In the genomic region with DNA sequence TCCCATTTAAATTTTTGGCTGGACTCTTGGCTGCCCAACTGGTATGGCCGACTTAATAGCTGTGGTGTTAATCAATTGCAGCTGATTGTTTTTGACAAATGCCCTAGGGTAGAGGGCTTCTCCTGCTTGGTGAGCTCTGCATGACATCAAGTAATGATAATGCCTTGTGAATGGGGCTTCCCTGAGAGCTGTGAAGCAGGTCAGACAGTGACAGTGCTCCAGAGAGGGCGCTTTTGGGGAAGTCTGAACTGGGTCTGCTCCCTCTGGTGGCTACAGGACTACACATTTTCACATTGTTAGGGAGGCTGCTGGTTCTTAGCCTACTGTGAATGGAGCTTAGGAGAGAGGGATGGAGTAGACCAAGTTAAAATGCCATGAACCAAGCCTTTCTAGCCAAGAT, we compare ENCODE assay signal across 9 cellular contexts.
DNase-seq lines count a peak whose midpoint lies in the region; ATAC-seq and TF ChIP-seq lines count a peak whose summit lies in the region.
"Had no signal": no experiment of that assay in that cellular context is flagged by ENCODE, and none has a peak within 500 bp of the region (broad histone marks: within the 10 kb centered on the region; RNA-seq: fewer than 3 reads in every experiment).

No MANE protein-coding gene starts in this region.

- H3K9me3 Mint-ChIP-seq in activated naive CD8-positive, alpha-beta T cell treated with anti-CD3 and anti-CD28 coated beads for 36 hours: peaks cover 17% of the 10 kb centered on the region
- peaks cover 24% of the 10 kb centered on the region for H3K9me3 Mint-ChIP-seq in activated T-cell treated with anti-CD3 and anti-CD28 coated beads, Interleukin-2, amount 50 U/mL, for 4 hours

- no peak overlapping the region for H3K18ac ChIP-seq in IMR-90 (ENCODE audit: low read depth, low read length)

- WGBS in IMR-90 (ENCODE audit: extremely low coverage in 2 of 2, insufficient read length in 1 of 2), 2 experiments: no CpG with 5 or more reads among the region's 2 CpGs

- no peak overlapping the region for H3K56ac ChIP-seq in IMR-90 (ENCODE audit: extremely low read depth, insufficient read depth, low read length)

- no peaks in the 10 kb centered on the region for H3K4me1 Mint-ChIP-seq in activated naive CD8-positive, alpha-beta T cell treated with anti-CD3 and anti-CD28 coated beads for 36 hours
- no peaks in the 10 kb centered on the region for H3K4me1 Mint-ChIP-seq in activated T-cell treated with anti-CD3 and anti-CD28 coated beads, Interleukin-2, amount 50 U/mL, for 4 hours (ENCODE audit: low read depth)
- H3K4me1 Mint-ChIP-seq: activated CD4-positive, alpha-beta T cell treated with anti-CD3 and anti-CD28 coated beads, Interleukin-2, amount 10 ng/mL, durations not matched to agents 7 days and 5 days had no signal

- no peak overlapping the region for H2AFZ ChIP-seq in IMR-90 (replicated peaks; ENCODE audit: low read length, poor library complexity)

- H3K36me3 ChIP-seq in IMR-90 (ENCODE audit: control insufficient read depth, insufficient read depth, low read length): no peaks in the 10 kb centered on the region

- TF ChIP-seq CTCF in GM12864 (IDR thresholded peaks at IDR 0.05; ENCODE audit: low read depth, low read length, missing control alignments): peak; percentile 42
- TF ChIP-seq CTCF in IMR-90 (conservative IDR thresholded peaks at IDR 0.05; ENCODE audit: low read depth, low read length): no peak
- no peak for TF ChIP-seq CTCF in dorsolateral prefrontal cortex (IDR thresholded peaks at IDR 0.05 in 54 of 56, conservative IDR thresholded peaks at IDR 0.05 in 2 of 56; ENCODE audit: low read depth in 1 of 56, partially characterized antibody in 56 of 56)

- no TSS peak for BruUV-seq in IMR-90 (replicated peaks; lab: Mats Ljungman, UMichigan)

- H3K27ac ChIP-seq in IMR-90 (ENCODE audit: insufficient read depth, low read length): no peak overlapping the region
- H3K27ac ChIP-seq in dorsolateral prefrontal cortex: no peak overlapping the region

- H2AK5ac ChIP-seq in IMR-90 (ENCODE audit: low read depth, low read length): no peak overlapping the region

- no peak overlapping the region for H3K14ac ChIP-seq in IMR-90 (replicated peaks; ENCODE audit: low read depth, low read length)

- H3K4me3 ChIP-seq in GM12864 (ENCODE audit: low read depth, low read length) (no peak overlapping the region), IMR-90 (ENCODE audit: insufficient read depth, low read depth, low read length) (no peak overlapping the region), dorsolateral prefrontal cortex (no peak overlapping the region)

- ATAC-seq in IMR-90 (ENCODE audit: low read depth): 0 out of 2 replicates have a peak, but pooled peaks have one; percentile 24
- peak; percentile 67 for ATAC-seq in left lobe of liver
- ATAC-seq in activated T-cell treated with anti-CD3 and anti-CD28 coated beads, Interleukin-2, amount 50 U/mL, for 4 hours: no peak

- no peak overlapping the region for H2AK9ac ChIP-seq in IMR-90 (replicated peaks; ENCODE audit: low read depth, low read length, poor library complexity)

- H2BK20ac ChIP-seq in IMR-90 (ENCODE audit: low read depth, low read length): no peak overlapping the region

- no peak overlapping the region for H3K23ac ChIP-seq in IMR-90 (ENCODE audit: low read depth, low read length)

- H3K4me1 ChIP-seq in IMR-90 (ENCODE audit: control insufficient read depth, insufficient read depth, low read length): no peaks in the 10 kb centered on the region; the same call in 1 of the 2 replicates

- no peak for TF ChIP-seq POLR2A in IMR-90 (IDR thresholded peaks at IDR 0.05; ENCODE audit: low read depth, low read length)

- H3K4me2 ChIP-seq in IMR-90 (ENCODE audit: low read depth, low read length): no peak overlapping the region

- no peak overlapping the region for H4K5ac ChIP-seq in IMR-90 (ENCODE audit: low read depth, low read length)

- CTCF ChIA-PET in IMR-90 (lab: Yijun Ruan, JAX): no interaction called here

- peaks cover 14% of the 10 kb centered on the region for H3K36me3 Mint-ChIP-seq in activated naive CD8-positive, alpha-beta T cell treated with anti-CD3 and anti-CD28 coated beads for 36 hours
- H3K36me3 Mint-ChIP-seq in activated T-cell treated with anti-CD3 and anti-CD28 coated beads, Interleukin-2, amount 50 U/mL, for 4 hours (ENCODE audit: insufficient read depth): no peaks in the 10 kb centered on the region

- H3K27me3 Mint-ChIP-seq in activated naive CD8-positive, alpha-beta T cell treated with anti-CD3 and anti-CD28 coated beads for 36 hours: no peaks in the 10 kb centered on the region
- H3K27me3 Mint-ChIP-seq in activated T-cell treated with anti-CD3 and anti-CD28 coated beads, Interleukin-2, amount 50 U/mL, for 4 hours (ENCODE audit: low read depth): peaks cover 13% of the 10 kb centered on the region

- no peak for TF ChIP-seq RAD21 in IMR-90 (IDR thresholded peaks at IDR 0.05; ENCODE audit: low read length)

- H3K27me3 ChIP-seq in IMR-90 (ENCODE audit: control insufficient read depth, insufficient read depth, low read length): no peaks in the 10 kb centered on the region
- no peaks in the 10 kb centered on the region for H3K27me3 ChIP-seq in dorsolateral prefrontal cortex

- no peak overlapping the region for H2BK120ac ChIP-seq in IMR-90 (ENCODE audit: low read depth, low read length)

- DNase-seq in GM12864 (ENCODE audit: low read depth): peak; percentile 1
- DNase-seq in IMR-90: peak; percentile 5
- peak; percentile 1 for DNase-seq in activated naive CD8-positive, alpha-beta T cell treated with anti-CD3 and anti-CD28 coated beads for 36 hours
- DNase-seq in left lobe of liver (ENCODE audit: low spot score): no peak
- DNase-seq in dorsolateral prefrontal cortex: no peak
- DNase-seq in activated T-cell treated with anti-CD3 and anti-CD28 coated beads, Interleukin-2, amount 50 U/mL, for 4 hours: no peak
- DNase-seq in activated T-cell treated with anti-CD3 and anti-CD28 coated beads, Interleukin-2, amount 50 U/mL, for 1 hour: no peak
- DNase-seq in activated CD4-positive, CD25-positive, alpha-beta regulatory T cell (lab: John Stamatoyannopoulos, UW): no peak
- DNase-seq: activated CD4-positive, alpha-beta T cell treated with anti-CD3 and anti-CD28 coated beads, Interleukin-2, amount 10 ng/mL, durations not matched to agents 7 days and 5 days had no signal

- H3K9me1 ChIP-seq in IMR-90 (ENCODE audit: insufficient read depth, low read length): no peaks in the 10 kb centered on the region

- H3K9ac ChIP-seq in IMR-90 (ENCODE audit: low read depth, low read length): no peak overlapping the region

- dilution Hi-C loops in IMR-90 (cut with HindIII; ENCODE audit: low sequenced_read_pairs, unreplicated experiment): no loop called here

- no peak overlapping the region for H2BK5ac ChIP-seq in IMR-90 (ENCODE audit: low read depth, low read length, poor library complexity, severe bottlenecking)

- POLR2A ChIA-PET in IMR-90 (lab: Charles Lee; ENCODE audit: unreplicated experiment): no interaction called here

- no peaks in the 10 kb centered on the region for H3K9me3 ChIP-seq in IMR-90 (ENCODE audit: control insufficient read depth, insufficient read depth, low read length)

- H4K91ac ChIP-seq in IMR-90 (ENCODE audit: insufficient read depth, low read depth, low read length): no peak overlapping the region

- no peaks in the 10 kb centered on the region for H4K20me1 ChIP-seq in IMR-90 (ENCODE audit: insufficient read depth, low read length)

- H3K79me1 ChIP-seq in IMR-90 (ENCODE audit: low read depth in 1 of 2, low read length in 2 of 2): no peaks in the 10 kb centered on the region

- no peak overlapping the region for H2BK15ac ChIP-seq in IMR-90 (ENCODE audit: low read depth, low read length)

- H3K27ac Mint-ChIP-seq in activated naive CD8-positive, alpha-beta T cell treated with anti-CD3 and anti-CD28 coated beads for 36 hours: no peak overlapping the region
- H3K27ac Mint-ChIP-seq: activated CD4-positive, alpha-beta T cell treated with anti-CD3 and anti-CD28 coated beads, Interleukin-2, amount 10 ng/mL, durations not matched to agents 7 days and 5 days had no signal

- no peak overlapping the region for H4K8ac ChIP-seq in IMR-90 (ENCODE audit: low read depth in 2 of 2, low read length in 2 of 2)

- intact Hi-C loops in IMR-90 (cut with micrococcal nuclease): no loop called here
- intact Hi-C loops in dorsolateral prefrontal cortex (cut with DNase I): no loop called here

- H3K4me3 Mint-ChIP-seq in activated naive CD8-positive, alpha-beta T cell treated with anti-CD3 and anti-CD28 coated beads for 36 hours: no peak overlapping the region
- H3K4me3 Mint-ChIP-seq in activated T-cell treated with anti-CD3 and anti-CD28 coated beads, Interleukin-2, amount 50 U/mL, for 4 hours: no peak overlapping the region
- H3K4me3 Mint-ChIP-seq: activated CD4-positive, alpha-beta T cell treated with anti-CD3 and anti-CD28 coated beads, Interleukin-2, amount 10 ng/mL, durations not matched to agents 7 days and 5 days had no signal

- H3K4ac ChIP-seq in IMR-90 (ENCODE audit: low read depth, low read length): no peak overlapping the region

- in situ Hi-C loops in IMR-90 (cut with MboI; ENCODE audit: low sequenced_read_pairs): no loop called here

TF ChIP-seq in IMR-90, 13 proteins besides CTCF, POLR2A, EP300 and RAD21 (continues in another document):
- TF ChIP-seq MXI1 (IDR thresholded peaks at IDR 0.05; ENCODE audit: borderline replicate concordance, low read depth, low read length): no peak
- no peak for TF ChIP-seq CEBPB (IDR thresholded peaks at IDR 0.05; ENCODE audit: low read depth, low read length)
- no peak for TF ChIP-seq RFX5 (IDR thresholded peaks at IDR 0.05; ENCODE audit: low read depth, low read length)
- no peak for TF ChIP-seq BHLHE40 (IDR thresholded peaks at IDR 0.05; ENCODE audit: low read depth, low read length)
- TF ChIP-seq NFE2L2 (IDR thresholded peaks at IDR 0.05; ENCODE audit: low read depth, low read length): no peak
- TF ChIP-seq CHD1 (IDR thresholded peaks at IDR 0.05; ENCODE audit: low read depth, low read length): no peak
- TF ChIP-seq MAFK (IDR thresholded peaks at IDR 0.05; ENCODE audit: low read depth, low read length): no peak
- no peak for TF ChIP-seq RCOR1 (IDR thresholded peaks at IDR 0.05; ENCODE audit: insufficient replicate concordance, low read length)
- TF ChIP-seq, protein P1, sequence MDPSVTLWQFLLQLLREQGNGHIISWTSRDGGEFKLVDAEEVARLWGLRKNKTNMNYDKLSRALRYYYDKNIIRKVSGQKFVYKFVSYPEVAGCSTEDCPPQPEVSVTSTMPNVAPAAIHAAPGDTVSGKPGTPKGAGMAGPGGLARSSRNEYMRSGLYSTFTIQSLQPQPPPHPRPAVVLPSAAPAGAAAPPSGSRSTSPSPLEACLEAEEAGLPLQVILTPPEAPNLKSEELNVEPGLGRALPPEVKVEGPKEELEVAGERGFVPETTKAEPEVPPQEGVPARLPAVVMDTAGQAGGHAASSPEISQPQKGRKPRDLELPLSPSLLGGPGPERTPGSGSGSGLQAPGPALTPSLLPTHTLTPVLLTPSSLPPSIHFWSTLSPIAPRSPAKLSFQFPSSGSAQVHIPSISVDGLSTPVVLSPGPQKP (IDR thresholded peaks at IDR 0.05; ENCODE audit: borderline replicate concordance, low read depth, low read length): no peak

Comparison
In these comparisons a context has a peak if more than half of its experiments do, and no peak if none do; other contexts are left out.
1. DNase-seq: peak in GM12864 (single experiment), IMR-90 (single experiment) and activated naive CD8-positive, alpha-beta T cell treated with anti-CD3 and anti-CD28 coated beads for 36 hours (single experiment); none in left lobe of liver (single experiment), dorsolateral prefrontal cortex (0 of 10), activated T-cell treated with anti-CD3 and anti-CD28 coated beads, Interleukin-2, amount 50 U/mL, for 4 hours (single experiment), activated T-cell treated with anti-CD3 and anti-CD28 coated beads, Interleukin-2, amount 50 U/mL, for 1 hour (single experiment) and activated CD4-positive, CD25-positive, alpha-beta regulatory T cell (0 of 4).
2. ATAC-seq: peak in IMR-90 (single experiment) and left lobe of liver (single experiment); none in activated T-cell treated with anti-CD3 and anti-CD28 coated beads, Interleukin-2, amount 50 U/mL, for 4 hours (0 of 2).